Comparison of ENCODE assay signal across 11 cellular contexts in genomic region chr9:115250646-115251045, GRCh38.
DNase-seq lines count a peak whose midpoint lies in the region; ATAC-seq and TF ChIP-seq lines count a peak whose summit lies in the region.
"Had no signal": no experiment of that assay in that cellular context is flagged by ENCODE, and none has a peak within 500 bp of the region (broad histone marks: within the 10 kb centered on the region; RNA-seq: fewer than 3 reads in every experiment).

No MANE protein-coding gene starts in this region.

- no peaks in the 10 kb centered on the region for H3K9me1 ChIP-seq in IMR-90 (ENCODE audit: insufficient read depth, low read length)

- no peak overlapping the region for H4K5ac ChIP-seq in IMR-90 (ENCODE audit: low read depth, low read length)

- intact Hi-C loops in IMR-90 (cut with micrococcal nuclease) (loop anchor here (5.0 kb wide), 2 partner anchors 233 to 272 kb away; no protein-coding TSS in a partner anchor), lower lobe of right lung (cut with DNase I) (no loop called here)

- no peak overlapping the region for H2BK20ac ChIP-seq in IMR-90 (ENCODE audit: low read depth, low read length)

- no TSS peak for BruUV-seq in IMR-90 (replicated peaks; lab: Mats Ljungman, UMichigan)

- H2AFZ ChIP-seq in IMR-90 (replicated peaks; ENCODE audit: low read length, poor library complexity): peak overlapping the region; percentile 7

- H2AK5ac ChIP-seq in IMR-90 (ENCODE audit: low read depth, low read length): no peak overlapping the region

- H3K36me3 ChIP-seq in IMR-90 (ENCODE audit: control insufficient read depth, insufficient read depth, low read length) (no peaks in the 10 kb centered on the region), lower lobe of right lung (no peaks in the 10 kb centered on the region)
- H3K36me3 ChIP-seq: BE2C had no signal

- no peak overlapping the region for H2BK15ac ChIP-seq in IMR-90 (ENCODE audit: low read depth, low read length)

- no peak overlapping the region for H2AK9ac ChIP-seq in IMR-90 (replicated peaks; ENCODE audit: low read depth, low read length, poor library complexity)

- H3K4me1 ChIP-seq in IMR-90 (ENCODE audit: control insufficient read depth, insufficient read depth, low read length) (peaks cover 9% of the 10 kb centered on the region), lower lobe of right lung (no peaks in the 10 kb centered on the region)
- H3K4me1 ChIP-seq: BE2C had no signal

- TF ChIP-seq CTCF in IMR-90 (conservative IDR thresholded peaks at IDR 0.05; ENCODE audit: low read depth, low read length): no peak; the same call in 1 of the 2 replicates
- TF ChIP-seq CTCF in cardiac fibroblast (IDR thresholded peaks at IDR 0.05; ENCODE audit: low read depth, low read length): no peak
- no peak for TF ChIP-seq CTCF in lower lobe of right lung (IDR thresholded peaks at IDR 0.05)

- CTCF ChIA-PET in IMR-90 (lab: Yijun Ruan, JAX): interaction anchor here (0.5 to 1.0 kb wide), 2 partner anchors 12 to 279 kb away, joined by 3 read pairs; no protein-coding TSS in a partner anchor

- H3K4me3 ChIP-seq in IMR-90 (ENCODE audit: insufficient read depth, low read depth, low read length) (no peak overlapping the region), cardiac fibroblast (replicated peaks in 1 of 2; ENCODE audit: low read depth in 2 of 2, low read length in 2 of 2) (no peak overlapping the region), lower lobe of right lung (no peak overlapping the region)

- no peak for TF ChIP-seq POLR2A in IMR-90 (IDR thresholded peaks at IDR 0.05; ENCODE audit: low read depth, low read length)

- peak overlapping the region; percentile 81; the same call in 1 of the 2 replicates for H2BK120ac ChIP-seq in IMR-90 (ENCODE audit: low read depth, low read length)

- no peak overlapping the region for H3K9ac ChIP-seq in IMR-90 (ENCODE audit: low read depth, low read length)

- H3K4me2 ChIP-seq in IMR-90 (ENCODE audit: low read depth, low read length): no peak overlapping the region

- no peak; the same call in 1 of the 2 replicates for TF ChIP-seq RAD21 in IMR-90 (IDR thresholded peaks at IDR 0.05; ENCODE audit: low read length)

- H3K18ac ChIP-seq in IMR-90 (ENCODE audit: low read depth, low read length): no peak overlapping the region

- H3K27ac ChIP-seq in IMR-90 (ENCODE audit: insufficient read depth, low read length) (no peak overlapping the region), lower lobe of right lung (no peak overlapping the region)

- no peak overlapping the region for H2BK5ac ChIP-seq in IMR-90 (ENCODE audit: low read depth, low read length, poor library complexity, severe bottlenecking)

- H3K27me3 ChIP-seq in IMR-90 (ENCODE audit: control insufficient read depth, insufficient read depth, low read length): no peaks in the 10 kb centered on the region
- H3K27me3 ChIP-seq in lower lobe of right lung (ENCODE audit: low read depth): no peaks in the 10 kb centered on the region
- H3K27me3 ChIP-seq: BE2C had no signal

- dilution Hi-C loops in IMR-90 (cut with HindIII; ENCODE audit: low sequenced_read_pairs, unreplicated experiment): no loop called here

- H4K91ac ChIP-seq in IMR-90 (ENCODE audit: insufficient read depth, low read depth, low read length): no peak overlapping the region

- no peaks in the 10 kb centered on the region for H4K20me1 ChIP-seq in IMR-90 (ENCODE audit: insufficient read depth, low read length)

- H3K14ac ChIP-seq in IMR-90 (replicated peaks; ENCODE audit: low read depth, low read length): no peak overlapping the region

- peaks cover 3% of the 10 kb centered on the region; the same call in 1 of the 2 replicates for H3K9me3 ChIP-seq in IMR-90 (ENCODE audit: control insufficient read depth, insufficient read depth, low read length)
- H3K9me3 ChIP-seq in lower lobe of right lung: no peaks in the 10 kb centered on the region
- H3K9me3 ChIP-seq: BE2C had no signal

- in situ Hi-C loops in ACHN (cut with HindIII; ENCODE audit: low pct_ligation_motif_present, low pct_unique_long_range_greater_than_20kb, low sequenced_read_pairs): no loop called here
- in situ Hi-C loops in IMR-90 (cut with MboI; ENCODE audit: low sequenced_read_pairs): no loop called here

- no peak overlapping the region for H3K23ac ChIP-seq in IMR-90 (ENCODE audit: low read depth, low read length)

- no peak overlapping the region for H4K8ac ChIP-seq in IMR-90 (ENCODE audit: low read depth in 2 of 2, low read length in 2 of 2)

- H3K79me1 ChIP-seq in IMR-90 (ENCODE audit: low read depth in 1 of 2, low read length in 2 of 2): no peaks in the 10 kb centered on the region

- no CpG with 5 or more reads among the region's 1 CpG for WGBS in IMR-90 (ENCODE audit: extremely low coverage in 2 of 2, insufficient read length in 1 of 2), 2 experiments

- no peak overlapping the region for H3K4ac ChIP-seq in IMR-90 (ENCODE audit: low read depth, low read length)

- peak; percentile 92 for ATAC-seq in IMR-90 (ENCODE audit: low read depth)
- peak; percentile 61 to 65 for ATAC-seq in lower lobe of right lung
- ATAC-seq in HG03095 (IDR thresholded peaks at IDR 0.05; ENCODE audit: unreplicated experiment): no peak
- ATAC-seq: left ventricle myocardium superior had no signal

- POLR2A ChIA-PET in IMR-90 (lab: Charles Lee; ENCODE audit: unreplicated experiment): no interaction called here

- no peak overlapping the region for H3K56ac ChIP-seq in IMR-90 (ENCODE audit: extremely low read depth, insufficient read depth, low read length)

- DNase-seq in ACHN (peak; percentile 4), IMR-90 (peak; percentile 98), cardiac fibroblast (ENCODE audit: low read depth in 2 of 2) (peak; percentile 88 to 90), lower lobe of right lung (no peak), D341Med (ENCODE audit: low spot score) (no peak), NCI-H69 (lab: John Stamatoyannopoulos, UW) (no peak), NCI-H82 treated with DMSO at 0.1 percent for 48 hours (lab: John Stamatoyannopoulos, UW; ENCODE audit: unreplicated experiment) (no peak)
- DNase-seq: BE2C, left ventricle myocardium superior, NCI-H1092 had no signal

TF ChIP-seq in IMR-90, 13 proteins besides CTCF, POLR2A, EP300 and RAD21:
- TF ChIP-seq MAZ (IDR thresholded peaks at IDR 0.05; ENCODE audit: borderline replicate concordance, low read depth, low read length): peak; percentile 44; the same call in 1 of the 2 replicates
- peak; percentile 43; the same call in 1 of the 2 replicates for TF ChIP-seq USF2 (IDR thresholded peaks at IDR 0.05; ENCODE audit: low read depth, low read length)
- peak; percentile 5; the same call in 1 of the 2 replicates for TF ChIP-seq NFE2L2 (IDR thresholded peaks at IDR 0.05; ENCODE audit: low read depth, low read length)
- peak; percentile 81 for TF ChIP-seq CEBPB (IDR thresholded peaks at IDR 0.05; ENCODE audit: low read depth, low read length)
- TF ChIP-seq ELK1 (IDR thresholded peaks at IDR 0.05; ENCODE audit: borderline replicate concordance, low read depth, low read length): no peak
- TF ChIP-seq SMC3 (IDR thresholded peaks at IDR 0.05; ENCODE audit: low read depth, low read length): 0 out of 2 replicates have a peak, but pooled peaks have one; percentile 24
- peak; percentile 86 for TF ChIP-seq RCOR1 (IDR thresholded peaks at IDR 0.05; ENCODE audit: insufficient replicate concordance, low read length)
- peak; percentile 55; the same call in 1 of the 2 replicates for TF ChIP-seq MXI1 (IDR thresholded peaks at IDR 0.05; ENCODE audit: borderline replicate concordance, low read depth, low read length)
- TF ChIP-seq BHLHE40 (IDR thresholded peaks at IDR 0.05; ENCODE audit: low read depth, low read length): peak; percentile 92
- no peak for TF ChIP-seq RFX5 (IDR thresholded peaks at IDR 0.05; ENCODE audit: low read depth, low read length)
- peak; percentile 61; the same call in 1 of the 2 replicates for TF ChIP-seq FOS (IDR thresholded peaks at IDR 0.05; ENCODE audit: low read depth, low read length)
- peak; percentile 41 for TF ChIP-seq MAFK (IDR thresholded peaks at IDR 0.05; ENCODE audit: low read depth, low read length)
- TF ChIP-seq CHD1 (IDR thresholded peaks at IDR 0.05; ENCODE audit: low read depth, low read length): no peak

Comparison
In these comparisons a context has a peak if more than half of its experiments do, and no peak if none do; other contexts are left out.
1. DNase-seq: peak in ACHN (single experiment), IMR-90 (single experiment) and cardiac fibroblast (2 of 2); none in lower lobe of right lung (single experiment), D341Med (single experiment), NCI-H69 (single experiment) and NCI-H82 treated with DMSO at 0.1 percent for 48 hours (single experiment).